ENCODE assay signal across 15 cellular contexts in the genomic region with DNA sequence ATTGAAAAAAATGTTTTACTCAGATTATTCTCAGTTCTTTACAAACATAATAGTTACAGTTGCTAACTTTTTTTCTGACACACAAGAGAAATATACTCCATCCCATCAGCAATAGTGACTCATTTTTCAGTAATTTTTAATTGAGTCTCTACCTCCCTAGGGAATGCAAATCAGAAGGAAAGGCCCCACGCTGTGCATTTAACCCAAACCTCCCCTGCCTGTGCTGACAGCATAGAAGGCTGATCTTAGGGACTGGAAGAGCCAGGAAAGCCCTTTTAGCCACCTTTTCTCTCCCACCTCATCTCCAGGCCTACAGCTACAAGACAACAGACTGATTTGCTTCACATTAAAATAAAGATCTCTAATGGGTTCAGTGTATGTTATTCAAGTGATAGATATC. TPM values are rescaled to one million over a fixed set of nuclear protein-coding genes. Genes with fewer than 3 reads are reported as not detected.
DNase-seq lines count a peak whose midpoint lies in the region; ATAC-seq, FAIRE-seq and TF ChIP-seq lines count a peak whose summit lies in the region.
"Had no signal": no experiment of that assay in that cellular context is flagged by ENCODE, and none has a peak within 500 bp of the region (broad histone marks: within the 10 kb centered on the region; RNA-seq: fewer than 3 reads in every experiment).

No MANE protein-coding gene starts in this region.

- no peak for TF ChIP-seq CTCF in astrocyte of the cerebellum (IDR thresholded peaks at IDR 0.05; ENCODE audit: low read depth, low read length, missing control alignments)
- no peak for TF ChIP-seq CTCF in HepG2 (CRISPR knock-in tag; IDR thresholded peaks at IDR 0.05)

- H3K79me2 ChIP-seq in HepG2 (ENCODE audit: insufficient read depth, low read length), result no peaks in the 10 kb centered on the region

- peaks cover 1 to 6% of the 10 kb centered on the region in 2 experiments; a peak in 3 of 5 replicates for H3K27me3 ChIP-seq in HepG2 (ENCODE audit: control insufficient read depth in 1 of 2, insufficient read depth in 2 of 2, low read length in 2 of 2)
- peaks cover 0 to 3% of the 10 kb centered on the region in 2 donors for H3K27me3 ChIP-seq in aorta (ENCODE audit: control insufficient read depth in 1 of 2, insufficient read depth in 2 of 2, low read length in 1 of 2)

- H3K36me3 ChIP-seq in HepG2 (replicated peaks in 1 of 2; ENCODE audit: control insufficient read depth in 1 of 2, insufficient read depth in 2 of 2, low read length in 2 of 2), result no peaks in the 10 kb centered on the region
- no peaks in the 10 kb centered on the region for H3K36me3 ChIP-seq in aorta (ENCODE audit: control insufficient read depth in 1 of 2, insufficient read depth in 2 of 2, low read length in 1 of 2)

- in situ Hi-C loops in astrocyte of the cerebellum (cut with HindIII; ENCODE audit: low sequenced_read_pairs) (no loop called here), HepG2 (cut with HindIII; ENCODE audit: extremely low pct_ligation_motif_present, low pct_unique_long_range_greater_than_20kb) (no loop called here)

- POLR2A ChIA-PET in HepG2 (lab: Yijun Ruan, JAX), result no interaction called here

- H3K9me3 ChIP-seq in HepG2 (ENCODE audit: low read length) (no peaks in the 10 kb centered on the region), aorta (ENCODE audit: control insufficient read depth, low read length) (peaks cover 1% of the 10 kb centered on the region)

- 0% methylated on average over 1 of the region's 1 CpG for WGBS in HepG2 (ENCODE audit: low lambda C conversion rate)
- 9 to 12% methylated on average over 1 of the region's 1 CpG for WGBS in aorta, 2 donors

- H3K27ac ChIP-seq in HepG2 (ENCODE audit: extremely low read length, insufficient read depth, low read length) (no peak overlapping the region), aorta (ENCODE audit: low read depth in 1 of 2, low read length in 2 of 2) (no peak overlapping the region)
- H3K27ac ChIP-seq: C4-2B had no signal

- FAIRE-seq in HepG2 (lab: Jason Lieb, UNC), result no peak

- H2AFZ ChIP-seq in HepG2 (ENCODE audit: low read length), result no peak overlapping the region

- H4K20me1 ChIP-seq in HepG2 (ENCODE audit: insufficient read depth, low read length), result no peaks in the 10 kb centered on the region

- TF ChIP-seq EP300 in HepG2 (IDR thresholded peaks at IDR 0.05; ENCODE audit: low read depth in 2 of 2, low read length in 2 of 2) (no peak), HepG2 (CRISPR knock-in tag; IDR thresholded peaks at IDR 0.05; ENCODE audit: borderline replicate concordance) (no peak)

- TF ChIP-seq POLR2A in HepG2 (IDR thresholded peaks at IDR 0.05; ENCODE audit: insufficient read depth in 1 of 2, low read depth in 2 of 2, low read length in 2 of 2), result no peak

- ATAC-seq in HepG2 (no peak), aorta (ENCODE audit: low FRiP score) (no peak), HG03442 (IDR thresholded peaks at IDR 0.05; ENCODE audit: unreplicated experiment) (no peak), GM18870 (IDR thresholded peaks at IDR 0.05; ENCODE audit: unreplicated experiment) (no peak)

- intact Hi-C loops in HepG2 (cut with micrococcal nuclease; ENCODE audit: unreplicated experiment), result no loop called here
- intact Hi-C loops in aorta (cut with DNase I), result no loop called here

- BruUV-seq in HepG2 (replicated peaks; lab: Mats Ljungman, UMichigan), result no TSS peak

- no peak overlapping the region for H3K4me3 ChIP-seq in astrocyte of the cerebellum (ENCODE audit: low read depth, low read length)
- H3K4me3 ChIP-seq in HepG2 (replicated peaks in 1 of 3; ENCODE audit: insufficient read depth in 1 of 3, low read depth in 2 of 3, low read length in 3 of 3), result no peak overlapping the region
- no peak overlapping the region for H3K4me3 ChIP-seq in aorta (ENCODE audit: low read length in 2 of 2)

- TF ChIP-seq RAD21 in HepG2 (CRISPR knock-in tag; IDR thresholded peaks at IDR 0.05), result no peak

- H3K9ac ChIP-seq in HepG2 (ENCODE audit: insufficient read depth, low read depth, low read length), result no peak overlapping the region

- peak; percentile 90 for DNase-seq in AG08395 (ENCODE audit: low spot score)
- peak; percentile 20 for DNase-seq in HS-27A (ENCODE audit: low read depth)
- peak; percentile 70 for DNase-seq in astrocyte of the cerebellum (ENCODE audit: low read depth)
- peak; percentile 63 for DNase-seq in iPS-NIHi7 (ENCODE audit: extremely low spot score)
- no peak for DNase-seq in HepG2 (ENCODE audit: low spot score)
- DNase-seq in aorta, result no peak
- DNase-seq: activated naive CD8-positive, alpha-beta T cell treated with anti-CD3 and anti-CD28 coated beads, Interleukin-2, amount 10 ng/mL, durations not matched to agents 7 days and 5 days; islet precursor cell; NCI-H1436; stimulated activated naive CD4-positive, alpha-beta T cell; T-helper 1 cell had no signal

- H3K4me1 ChIP-seq in HepG2 (ENCODE audit: insufficient read depth, low read length) (no peaks in the 10 kb centered on the region), aorta (ENCODE audit: control insufficient read depth in 1 of 2, insufficient read depth in 2 of 2, low read length in 2 of 2) (no peaks in the 10 kb centered on the region)

- CTCF ChIA-PET in HepG2 (lab: Yijun Ruan, JAX; ENCODE audit: low intra/inter-chr PET ratio, low total read pairs), result no interaction called here

- no peak overlapping the region for H3K4me2 ChIP-seq in HepG2 (ENCODE audit: low read depth, low read length)

TF ChIP-seq in HepG2, 621 proteins besides CTCF, POLR2A, EP300 and RAD21:
- TF ChIP-seq ELF3 (CRISPR knock-in tag; IDR thresholded peaks at IDR 0.05) (no peak), ZZZ3 (CRISPR knock-in tag; IDR thresholded peaks at IDR 0.05; ENCODE audit: borderline replicate concordance) (no peak), MYNN (CRISPR knock-in tag; IDR thresholded peaks at IDR 0.05; ENCODE audit: low read depth) (no peak), TP53 (CRISPR knock-in tag; conservative IDR thresholded peaks at IDR 0.05) (no peak), FOXO1 (CRISPR knock-in tag; IDR thresholded peaks at IDR 0.05) (no peak)

RNA-seq across cellular contexts. Expression of a gene that starts 24.7 kb away (rescaled TPM):
- not detected in 2 replicates for total RNA-seq in HepG2 (2016; rRNA removed; fragmentation: Illumina TruSeq; extraction: Trizol)
- total RNA-seq in HepG2 (2016; cell fraction: cytosol; rRNA removed; fragmentation: Illumina TruSeq; extraction: Trizol; ENCODE audit: low read depth), result not detected in 2 replicates
- total RNA-seq in HepG2 (2016; cell fraction: insoluble cytoplasmic fraction; rRNA removed; fragmentation: Illumina TruSeq; extraction: Trizol), result not detected in 2 replicates
- not detected in 2 replicates for total RNA-seq in HepG2 (2016; cell fraction: membrane; rRNA removed; fragmentation: Illumina TruSeq; extraction: Trizol)
- total RNA-seq in HepG2 (2016; cell fraction: nucleus; rRNA removed; fragmentation: Illumina TruSeq; extraction: Trizol), result not detected in 2 replicates
- polyA plus RNA-seq in HepG2 (2011; rRNA removed), result not detected in 2 replicates
- polyA plus RNA-seq in HepG2 (2011; cell fraction: cytosol; rRNA removed), result not detected in 2 replicates
- polyA plus RNA-seq in HepG2 (2011; cell fraction: nucleus; rRNA removed), result not detected in 2 replicates
- not detected in 2 replicates for polyA plus RNA-seq in HepG2 (2012)
- not detected in 2 replicates for polyA plus RNA-seq in HepG2 (2016; cell fraction: cytosol; fragmentation: Illumina TruSeq; extraction: Trizol; ENCODE audit: low read depth)
- not detected in 2 replicates for polyA plus RNA-seq in HepG2 (2016; cell fraction: insoluble cytoplasmic fraction; fragmentation: Illumina TruSeq; extraction: Trizol; ENCODE audit: low read depth)
- not detected in 2 replicates for polyA plus RNA-seq in HepG2 (2016; cell fraction: membrane; fragmentation: Illumina TruSeq; extraction: Trizol; ENCODE audit: low read depth)
- not detected in 2 replicates for polyA plus RNA-seq in HepG2 (2016; cell fraction: nucleus; fragmentation: Illumina TruSeq; extraction: Trizol; ENCODE audit: insufficient read depth, low read depth)
- polyA minus RNA-seq in HepG2 (2011; rRNA and poly(A)+ RNA removed; ENCODE audit: low replicate concordance), result 0.04 and 0.16 TPM in 2 replicates
- not detected in 2 replicates for polyA minus RNA-seq in HepG2 (2011; cell fraction: cytosol; rRNA and poly(A)+ RNA removed)
- not detected in 2 replicates for polyA minus RNA-seq in HepG2 (2011; cell fraction: nucleus; rRNA and poly(A)+ RNA removed)
- 10 to 100 TPM in 1 of 2 donors, 1 to 10 TPM in 1; 5.9 to 11.8 TPM for total RNA-seq in aorta
- 1 to 10 TPM in 1 of 2 donors, under 1 TPM in 1; 0.23 to 1.4 TPM for polyA plus RNA-seq in aorta
- polyA plus RNA-seq: neural cell had no signal

Comparison
In these comparisons a context has a peak if more than half of its experiments do, and no peak if none do; other contexts are left out.
1. DNase-seq: peak in AG08395 (single experiment), HS-27A (single experiment), astrocyte of the cerebellum (single experiment) and iPS-NIHi7 (single experiment); none in HepG2 (single experiment) and aorta (0 of 2).